Comparison of ENCODE assay signal across 20 cellular contexts in genomic region chr11:107707128-107707760, GRCh38. TPM values are rescaled to one million over a fixed set of nuclear protein-coding genes. Genes with fewer than 3 reads are reported as not detected.
"Had no signal": no experiment of that assay in that cellular context is flagged by ENCODE, and none has a peak within 500 bp of the region (broad histone marks: within the 10 kb centered on the region; RNA-seq: fewer than 3 reads in every experiment).

No MANE protein-coding gene starts in this region.

- H3K9me3 Mint-ChIP-seq: activated CD8-positive, alpha-beta T cell treated with anti-CD3 and anti-CD28 coated beads for 36 hours; activated naive CD4-positive, alpha-beta T cell treated with anti-CD3 and anti-CD28 coated beads for 36 hours; activated T-helper 17 cell treated with anti-CD3 and anti-CD28 coated beads, Interleukin-2, amount 50 U/mL, for 72 hours; central memory CD8-positive, alpha-beta T cell; natural killer cell; T-helper 2 cell treated with Interferon-gamma antibody and Interleukin-4, amounts not matched to agents 5 μg/mL and 100 μg/mL, for 36 hours had no signal

- H3K4me1 Mint-ChIP-seq: activated T-helper 17 cell treated with anti-CD3 and anti-CD28 coated beads, Interleukin-2, amount 50 U/mL, for 72 hours; central memory CD8-positive, alpha-beta T cell; natural killer cell had no signal

- H2AFZ ChIP-seq: parathyroid adenoma had no signal

- DNase-seq: activated CD4-positive, alpha-beta T cell treated with anti-CD3 and anti-CD28 coated beads for 48 hours; activated CD4-positive, CD25-positive, alpha-beta regulatory T cell; activated CD8-positive, alpha-beta T cell treated with anti-CD3 and anti-CD28 coated beads for 36 hours; activated naive CD4-positive, alpha-beta T cell treated with anti-CD3 and anti-CD28 coated beads for 36 hours; activated T-cell treated with anti-CD3 and anti-CD28 coated beads, Interleukin-2, amount 50 U/mL, for 1 hour; anterior cingulate cortex; brain microvascular endothelial cell; colonic mucosa; heart right ventricle; mesenchymal stem cell; natural killer cell; stimulated activated CD4-positive, alpha-beta T cell treated with anti-CD3 and anti-CD28 coated beads, Interleukin-2, amount 100 ng/mL, for 24 hours; stimulated activated naive CD4-positive, alpha-beta T cell treated with Interleukin-2 at 50 U/mL for 16 hours had no signal

- H3K27ac ChIP-seq: brain microvascular endothelial cell, colonic mucosa, heart right ventricle, parathyroid adenoma, SK-N-MC, tibial nerve had no signal

- H3K4me3 ChIP-seq: colonic mucosa, heart right ventricle, SK-N-MC, tibial nerve had no signal

- H3K27ac Mint-ChIP-seq: activated CD8-positive, alpha-beta T cell treated with anti-CD3 and anti-CD28 coated beads for 36 hours; activated naive CD4-positive, alpha-beta T cell treated with anti-CD3 and anti-CD28 coated beads for 36 hours; activated T-helper 17 cell treated with anti-CD3 and anti-CD28 coated beads, Interleukin-2, amount 50 U/mL, for 72 hours; natural killer cell; T-helper 2 cell treated with Interferon-gamma antibody and Interleukin-4, amounts not matched to agents 5 μg/mL and 100 μg/mL, for 36 hours had no signal

- H3K9ac ChIP-seq: parathyroid adenoma had no signal

- H3K36me3 ChIP-seq: brain microvascular endothelial cell, colonic mucosa, heart right ventricle, tibial nerve had no signal

- H3K9me3 ChIP-seq: colonic mucosa, heart right ventricle, tibial nerve had no signal

- ATAC-seq: activated CD8-positive, alpha-beta T cell treated with anti-CD3 and anti-CD28 coated beads for 36 hours; activated T-helper 17 cell treated with anti-CD3 and anti-CD28 coated beads, Interleukin-2, amount 50 U/mL, for 72 hours; heart right ventricle; natural killer cell had no signal

- H3K4me3 Mint-ChIP-seq: activated CD8-positive, alpha-beta T cell treated with anti-CD3 and anti-CD28 coated beads for 36 hours; activated naive CD4-positive, alpha-beta T cell treated with anti-CD3 and anti-CD28 coated beads for 36 hours; activated T-helper 17 cell treated with anti-CD3 and anti-CD28 coated beads, Interleukin-2, amount 50 U/mL, for 72 hours; central memory CD8-positive, alpha-beta T cell; natural killer cell; T-helper 2 cell treated with Interferon-gamma antibody and Interleukin-4, amounts not matched to agents 5 μg/mL and 100 μg/mL, for 36 hours had no signal

- H3K36me3 Mint-ChIP-seq: natural killer cell had no signal

- H3K4me1 ChIP-seq: colonic mucosa, heart right ventricle, parathyroid adenoma, tibial nerve had no signal

- H3K79me2 ChIP-seq: parathyroid adenoma had no signal

- H3K27me3 ChIP-seq: brain microvascular endothelial cell, colonic mucosa had no signal

RNA-seq across cellular contexts. Expression of gene SLN, which starts 4.6 kb away (rescaled TPM):
- total RNA-seq: activated CD8-positive, alpha-beta T cell treated with anti-CD3 and anti-CD28 coated beads for 36 hours; activated naive CD4-positive, alpha-beta T cell treated with anti-CD3 and anti-CD28 coated beads for 36 hours; activated T-helper 17 cell treated with anti-CD3 and anti-CD28 coated beads, Interleukin-2, amount 50 U/mL, for 72 hours; colonic mucosa; mucosa of gallbladder; natural killer cell had no signal
